ENCODE assay signal across 1 cellular context in genomic region chr19:31255174-31255862, GRCh38.
TF ChIP-seq lines count a peak whose summit lies in the region.

No MANE protein-coding gene starts in this region.

TF ChIP-seq in WTC11, 78 proteins besides CTCF, POLR2A, EP300 and RAD21 (continued from another document):
- TF ChIP-seq PREB (CRISPR knock-in tag; IDR thresholded peaks at IDR 0.05; ENCODE audit: borderline replicate concordance) (no peak), IRF1 (CRISPR knock-in tag; IDR thresholded peaks at IDR 0.05) (no peak)
